ENCODE assay signal across 28 cellular contexts in genomic region chr4:7746351-7747061, GRCh38.
"Had no signal": no experiment of that assay in that cellular context is flagged by ENCODE, and none has a peak within 500 bp of the region (broad histone marks: within the 10 kb centered on the region; RNA-seq: fewer than 3 reads in every experiment).

No MANE protein-coding gene starts in this region.

- H3K9me3 ChIP-seq: colonic mucosa, mucosa of descending colon, prostate gland, right atrium auricular region, stomach, thyroid gland had no signal

- FAIRE-seq: endometrium, frontal cortex had no signal

- H3K27me3 ChIP-seq: colonic mucosa, right atrium auricular region, stomach, thyroid gland had no signal

- H3K27me3 Mint-ChIP-seq: effector memory CD8-positive, alpha-beta T cell had no signal

- H3K4me3 ChIP-seq: colonic mucosa, lung, mucosa of descending colon, prostate gland, right atrium auricular region, smooth muscle cell, stomach, thyroid gland had no signal

- H3K36me3 Mint-ChIP-seq: immature natural killer cell; memory B cell; naive B cell; natural killer cell treated with Interleukin-12 subunit alpha and Interleukin-12 subunit beta and Interleukin-15 and Interleukin-18, amount 100 ng/mL, for 72 hours had no signal

- H3K27ac ChIP-seq: colonic mucosa, parathyroid adenoma, prostate gland, right atrium auricular region, stomach, thyroid gland had no signal

- H3K4me1 Mint-ChIP-seq: immature natural killer cell, memory B cell, neural crest cell had no signal

- H3K4me2 ChIP-seq: smooth muscle cell had no signal

- H3K4me3 Mint-ChIP-seq: effector memory CD8-positive, alpha-beta T cell; immature natural killer cell; memory B cell; mesothelial cell of epicardium; natural killer cell treated with Interleukin-12 subunit alpha and Interleukin-12 subunit beta and Interleukin-15 and Interleukin-18, amount 100 ng/mL, for 72 hours; neural crest cell had no signal

- H3K79me2 ChIP-seq: parathyroid adenoma had no signal

- H3K9ac ChIP-seq: parathyroid adenoma had no signal

- DNase-seq: colonic mucosa; effector memory CD8-positive, alpha-beta T cell; erythroblast; immature natural killer cell; islet precursor cell; kidney glomerular epithelial cell; naive B cell; stimulated activated CD4-positive, alpha-beta T cell treated with anti-CD3 and anti-CD28 coated beads, Interleukin-12 subunit alpha, Interleukin-12 subunit beta, amount 100 ng/mL, for 4 hours; stimulated activated CD4-positive, alpha-beta T cell treated with anti-CD3 and anti-CD28 coated beads, Interleukin-1b, Interleukin-23, amount 100 ng/mL, for 48 hours; stimulated activated CD4-positive, alpha-beta T cell treated with anti-CD3 and anti-CD28 coated beads, Interleukin-4, amount 100 ng/mL, for 1 hour; stimulated activated CD8-positive, alpha-beta memory T cell treated with anti-CD3 and anti-CD28 coated beads, Interleukin-4, amount 100 ng/mL, for 48 hours; stimulated activated naive CD4-positive, alpha-beta T cell treated with Interleukin-2 at 50 U/mL for 16 hours; stomach; thyroid gland; trophoblast cell had no signal

- H3K9me3 Mint-ChIP-seq: effector memory CD8-positive, alpha-beta T cell; immature natural killer cell; memory B cell; mesothelial cell of epicardium; natural killer cell treated with Interleukin-12 subunit alpha and Interleukin-12 subunit beta and Interleukin-15 and Interleukin-18, amount 100 ng/mL, for 72 hours; neural crest cell had no signal

- H3K36me3 ChIP-seq: colonic mucosa, prostate gland, right atrium auricular region, stomach, thyroid gland had no signal

- H3K27ac Mint-ChIP-seq: immature natural killer cell; memory B cell; mesothelial cell of epicardium; naive B cell; natural killer cell treated with Interleukin-12 subunit alpha and Interleukin-12 subunit beta and Interleukin-15 and Interleukin-18, amount 100 ng/mL, for 72 hours had no signal

- ATAC-seq: effector memory CD8-positive, alpha-beta T cell; left colon; natural killer cell treated with Interleukin-12 subunit alpha and Interleukin-12 subunit beta and Interleukin-15 and Interleukin-18, amount 100 ng/mL, for 72 hours had no signal

- H3K4me1 ChIP-seq: colonic mucosa, parathyroid adenoma, prostate gland had no signal

- H2AFZ ChIP-seq: parathyroid adenoma had no signal
